1 cellular context compared by ENCODE assay signal in the genomic region with DNA sequence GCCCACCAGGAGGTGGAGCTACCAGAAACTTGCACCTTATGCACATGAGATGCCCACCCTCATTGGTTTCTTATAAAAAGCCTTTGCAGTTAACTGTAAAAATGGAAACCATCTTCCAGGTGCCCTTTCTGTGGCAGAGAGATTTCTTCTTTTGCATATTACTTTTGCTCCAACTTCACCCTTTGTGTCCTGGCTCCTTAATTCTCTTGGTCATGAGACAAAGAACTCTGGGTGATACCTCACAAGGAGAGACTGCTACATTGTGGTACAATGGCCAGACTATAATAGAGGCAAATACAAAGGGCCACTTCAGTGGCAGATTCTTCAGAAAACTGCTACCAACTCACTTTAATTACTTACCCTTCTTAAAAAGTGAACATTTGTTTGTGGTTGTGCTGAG.
TF ChIP-seq lines count a peak whose summit lies in the region.

No MANE protein-coding gene starts in this region.

TF ChIP-seq in H1, 55 proteins besides CTCF, POLR2A, EP300 and RAD21 (continued from another document):
- TF ChIP-seq, protein P1, sequence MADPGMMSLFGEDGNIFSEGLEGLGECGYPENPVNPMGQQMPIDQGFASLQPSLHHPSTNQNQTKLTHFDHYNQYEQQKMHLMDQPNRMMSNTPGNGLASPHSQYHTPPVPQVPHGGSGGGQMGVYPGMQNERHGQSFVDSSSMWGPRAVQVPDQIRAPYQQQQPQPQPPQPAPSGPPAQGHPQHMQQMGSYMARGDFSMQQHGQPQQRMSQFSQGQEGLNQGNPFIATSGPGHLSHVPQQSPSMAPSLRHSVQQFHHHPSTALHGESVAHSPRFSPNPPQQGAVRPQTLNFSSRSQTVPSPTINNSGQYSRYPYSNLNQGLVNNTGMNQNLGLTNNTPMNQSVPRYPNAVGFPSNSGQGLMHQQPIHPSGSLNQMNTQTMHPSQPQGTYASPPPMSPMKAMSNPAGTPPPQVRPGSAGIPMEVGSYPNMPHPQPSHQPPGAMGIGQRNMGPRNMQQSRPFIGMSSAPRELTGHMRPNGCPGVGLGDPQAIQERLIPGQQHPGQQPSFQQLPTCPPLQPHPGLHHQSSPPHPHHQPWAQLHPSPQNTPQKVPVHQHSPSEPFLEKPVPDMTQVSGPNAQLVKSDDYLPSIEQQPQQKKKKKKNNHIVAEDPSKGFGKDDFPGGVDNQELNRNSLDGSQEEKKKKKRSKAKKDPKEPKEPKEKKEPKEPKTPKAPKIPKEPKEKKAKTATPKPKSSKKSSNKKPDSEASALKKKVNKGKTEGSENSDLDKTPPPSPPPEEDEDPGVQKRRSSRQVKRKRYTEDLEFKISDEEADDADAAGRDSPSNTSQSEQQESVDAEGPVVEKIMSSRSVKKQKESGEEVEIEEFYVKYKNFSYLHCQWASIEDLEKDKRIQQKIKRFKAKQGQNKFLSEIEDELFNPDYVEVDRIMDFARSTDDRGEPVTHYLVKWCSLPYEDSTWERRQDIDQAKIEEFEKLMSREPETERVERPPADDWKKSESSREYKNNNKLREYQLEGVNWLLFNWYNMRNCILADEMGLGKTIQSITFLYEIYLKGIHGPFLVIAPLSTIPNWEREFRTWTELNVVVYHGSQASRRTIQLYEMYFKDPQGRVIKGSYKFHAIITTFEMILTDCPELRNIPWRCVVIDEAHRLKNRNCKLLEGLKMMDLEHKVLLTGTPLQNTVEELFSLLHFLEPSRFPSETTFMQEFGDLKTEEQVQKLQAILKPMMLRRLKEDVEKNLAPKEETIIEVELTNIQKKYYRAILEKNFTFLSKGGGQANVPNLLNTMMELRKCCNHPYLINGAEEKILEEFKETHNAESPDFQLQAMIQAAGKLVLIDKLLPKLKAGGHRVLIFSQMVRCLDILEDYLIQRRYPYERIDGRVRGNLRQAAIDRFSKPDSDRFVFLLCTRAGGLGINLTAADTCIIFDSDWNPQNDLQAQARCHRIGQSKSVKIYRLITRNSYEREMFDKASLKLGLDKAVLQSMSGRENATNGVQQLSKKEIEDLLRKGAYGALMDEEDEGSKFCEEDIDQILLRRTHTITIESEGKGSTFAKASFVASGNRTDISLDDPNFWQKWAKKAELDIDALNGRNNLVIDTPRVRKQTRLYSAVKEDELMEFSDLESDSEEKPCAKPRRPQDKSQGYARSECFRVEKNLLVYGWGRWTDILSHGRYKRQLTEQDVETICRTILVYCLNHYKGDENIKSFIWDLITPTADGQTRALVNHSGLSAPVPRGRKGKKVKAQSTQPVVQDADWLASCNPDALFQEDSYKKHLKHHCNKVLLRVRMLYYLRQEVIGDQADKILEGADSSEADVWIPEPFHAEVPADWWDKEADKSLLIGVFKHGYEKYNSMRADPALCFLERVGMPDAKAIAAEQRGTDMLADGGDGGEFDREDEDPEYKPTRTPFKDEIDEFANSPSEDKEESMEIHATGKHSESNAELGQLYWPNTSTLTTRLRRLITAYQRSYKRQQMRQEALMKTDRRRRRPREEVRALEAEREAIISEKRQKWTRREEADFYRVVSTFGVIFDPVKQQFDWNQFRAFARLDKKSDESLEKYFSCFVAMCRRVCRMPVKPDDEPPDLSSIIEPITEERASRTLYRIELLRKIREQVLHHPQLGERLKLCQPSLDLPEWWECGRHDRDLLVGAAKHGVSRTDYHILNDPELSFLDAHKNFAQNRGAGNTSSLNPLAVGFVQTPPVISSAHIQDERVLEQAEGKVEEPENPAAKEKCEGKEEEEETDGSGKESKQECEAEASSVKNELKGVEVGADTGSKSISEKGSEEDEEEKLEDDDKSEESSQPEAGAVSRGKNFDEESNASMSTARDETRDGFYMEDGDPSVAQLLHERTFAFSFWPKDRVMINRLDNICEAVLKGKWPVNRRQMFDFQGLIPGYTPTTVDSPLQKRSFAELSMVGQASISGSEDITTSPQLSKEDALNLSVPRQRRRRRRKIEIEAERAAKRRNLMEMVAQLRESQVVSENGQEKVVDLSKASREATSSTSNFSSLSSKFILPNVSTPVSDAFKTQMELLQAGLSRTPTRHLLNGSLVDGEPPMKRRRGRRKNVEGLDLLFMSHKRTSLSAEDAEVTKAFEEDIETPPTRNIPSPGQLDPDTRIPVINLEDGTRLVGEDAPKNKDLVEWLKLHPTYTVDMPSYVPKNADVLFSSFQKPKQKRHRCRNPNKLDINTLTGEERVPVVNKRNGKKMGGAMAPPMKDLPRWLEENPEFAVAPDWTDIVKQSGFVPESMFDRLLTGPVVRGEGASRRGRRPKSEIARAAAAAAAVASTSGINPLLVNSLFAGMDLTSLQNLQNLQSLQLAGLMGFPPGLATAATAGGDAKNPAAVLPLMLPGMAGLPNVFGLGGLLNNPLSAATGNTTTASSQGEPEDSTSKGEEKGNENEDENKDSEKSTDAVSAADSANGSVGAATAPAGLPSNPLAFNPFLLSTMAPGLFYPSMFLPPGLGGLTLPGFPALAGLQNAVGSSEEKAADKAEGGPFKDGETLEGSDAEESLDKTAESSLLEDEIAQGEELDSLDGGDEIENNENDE (IDR thresholded peaks at IDR 0.05; ENCODE audit: insufficient replicate concordance, low read length) = no peak
- TF ChIP-seq, protein P2, sequence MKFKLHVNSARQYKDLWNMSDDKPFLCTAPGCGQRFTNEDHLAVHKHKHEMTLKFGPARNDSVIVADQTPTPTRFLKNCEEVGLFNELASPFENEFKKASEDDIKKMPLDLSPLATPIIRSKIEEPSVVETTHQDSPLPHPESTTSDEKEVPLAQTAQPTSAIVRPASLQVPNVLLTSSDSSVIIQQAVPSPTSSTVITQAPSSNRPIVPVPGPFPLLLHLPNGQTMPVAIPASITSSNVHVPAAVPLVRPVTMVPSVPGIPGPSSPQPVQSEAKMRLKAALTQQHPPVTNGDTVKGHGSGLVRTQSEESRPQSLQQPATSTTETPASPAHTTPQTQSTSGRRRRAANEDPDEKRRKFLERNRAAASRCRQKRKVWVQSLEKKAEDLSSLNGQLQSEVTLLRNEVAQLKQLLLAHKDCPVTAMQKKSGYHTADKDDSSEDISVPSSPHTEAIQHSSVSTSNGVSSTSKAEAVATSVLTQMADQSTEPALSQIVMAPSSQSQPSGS (IDR thresholded peaks at IDR 0.05; ENCODE audit: low read length) = no peak
- no peak for TF ChIP-seq CEBPB (IDR thresholded peaks at IDR 0.05; ENCODE audit: low read depth, low read length)
- TF ChIP-seq USF2 (IDR thresholded peaks at IDR 0.05; ENCODE audit: low read length) = no peak
- TF ChIP-seq SP4 (IDR thresholded peaks at IDR 0.05; ENCODE audit: low read length) = no peak
- no peak for TF ChIP-seq POU5F1 (IDR thresholded peaks at IDR 0.05; ENCODE audit: low read depth, low read length)
- no peak for TF ChIP-seq BCL11A (IDR thresholded peaks at IDR 0.05; ENCODE audit: low read depth in 2 of 2, low read length in 2 of 2)
